ENCODE assay signal across 9 cellular contexts in the genomic region with DNA sequence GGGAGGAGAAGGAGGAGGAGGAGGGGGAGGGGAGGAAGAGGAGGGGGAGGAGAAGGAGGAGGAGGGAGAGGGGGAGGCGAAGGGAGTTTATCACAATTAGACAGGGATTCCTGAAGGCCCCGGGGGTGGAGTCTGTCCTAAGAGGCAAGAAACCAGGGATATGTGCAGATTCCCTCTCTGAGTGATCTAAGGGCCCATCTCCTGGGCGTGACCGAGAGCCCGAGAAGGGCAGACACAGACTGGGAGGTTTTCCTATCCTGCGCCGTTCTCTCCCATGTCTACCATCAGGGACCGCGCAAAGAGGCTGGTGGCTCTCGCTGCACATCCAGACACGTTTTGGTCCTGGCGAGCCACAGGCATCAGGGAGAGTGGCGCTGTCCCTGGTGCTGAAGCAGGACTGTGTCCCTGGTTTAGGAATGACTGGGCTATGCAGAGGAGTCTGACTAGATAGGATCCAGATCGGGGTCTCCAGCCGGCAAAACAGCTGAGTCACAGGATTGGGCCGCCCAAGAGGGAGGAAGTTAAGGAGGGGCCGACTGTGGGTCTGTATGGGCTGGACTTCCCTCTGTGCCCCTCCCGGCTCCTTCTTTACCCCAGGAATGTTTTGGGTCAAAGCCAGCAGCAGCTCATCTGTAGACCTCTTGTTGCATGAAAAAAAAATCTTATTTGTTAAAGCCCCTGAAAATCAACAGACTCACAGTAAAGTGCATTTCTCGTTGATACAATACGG. TPM values are rescaled to one million over a fixed set of nuclear protein-coding genes. Genes with fewer than 3 reads are reported as not detected.
DNase-seq lines count a peak whose midpoint lies in the region; ATAC-seq and TF ChIP-seq lines count a peak whose summit lies in the region.
"Had no signal": no experiment of that assay in that cellular context is flagged by ENCODE, and none has a peak within 500 bp of the region (broad histone marks: within the 10 kb centered on the region; RNA-seq: fewer than 3 reads in every experiment).

No MANE protein-coding gene starts in this region.

- H3K36me3 Mint-ChIP-seq in activated naive CD4-positive, alpha-beta T cell treated with anti-CD3 and anti-CD28 coated beads for 36 hours (ENCODE audit: low read depth) = no peaks in the 10 kb centered on the region

- H4K20me1 ChIP-seq in smooth muscle cell (ENCODE audit: low read depth) = no peaks in the 10 kb centered on the region

- H3K9me3 ChIP-seq in smooth muscle cell (replicated peaks; ENCODE audit: low read depth) = no peaks in the 10 kb centered on the region

- no peak overlapping the region for H2AFZ ChIP-seq in smooth muscle cell (ENCODE audit: low read depth)

- TF ChIP-seq CTCF in smooth muscle cell (IDR thresholded peaks at IDR 0.05; ENCODE audit: borderline replicate concordance, insufficient read depth, poor library complexity, severe bottlenecking) = no peak

- no peaks in the 10 kb centered on the region for H3K36me3 ChIP-seq in smooth muscle cell (ENCODE audit: low read depth)

- H3K4me2 ChIP-seq in smooth muscle cell = no peak overlapping the region

- H3K27ac ChIP-seq in smooth muscle cell (ENCODE audit: low read depth) = no peak overlapping the region

- no peaks in the 10 kb centered on the region for H3K4me1 ChIP-seq in smooth muscle cell (ENCODE audit: low read depth)

- ATAC-seq in HG02610 (IDR thresholded peaks at IDR 0.05; ENCODE audit: unreplicated experiment) (no peak), HG03025 (IDR thresholded peaks at IDR 0.05; ENCODE audit: low FRiP score, unreplicated experiment) (no peak)

- H3K9ac ChIP-seq in smooth muscle cell (ENCODE audit: low read depth) = no peak overlapping the region

- H3K4me3 Mint-ChIP-seq in activated naive CD4-positive, alpha-beta T cell treated with anti-CD3 and anti-CD28 coated beads for 36 hours = no peak overlapping the region
- H3K4me3 Mint-ChIP-seq: dendritic cell treated with granulocyte-macrophage colony-stimulating factor and Interleukin-4, amounts not matched to agents 40 ng/mL and 50 ng/mL, for 4 days had no signal

- H3K27me3 ChIP-seq in smooth muscle cell (ENCODE audit: low read depth) = no peaks in the 10 kb centered on the region

- WGBS in smooth muscle cell (ENCODE audit: low lambda C conversion rate) = 48% methylated on average over 19 of the region's 20 CpGs

- peaks cover 6% of the 10 kb centered on the region for H3K4me1 Mint-ChIP-seq in activated naive CD4-positive, alpha-beta T cell treated with anti-CD3 and anti-CD28 coated beads for 36 hours (ENCODE audit: low read depth)

- DNase-seq in GDM1 (lab: John Stamatoyannopoulos, UW) (peak; percentile 55), NCI-H1048 (lab: John Stamatoyannopoulos, UW) (peak; percentile 28), hepatic stellate cell (ENCODE audit: low spot score) (peak; percentile 63), smooth muscle cell (lab: John Stamatoyannopoulos, UW; ENCODE audit: unreplicated experiment) (peak; percentile 2), NCI-H2171 treated with DMSO at 0.1 percent for 48 hours (lab: John Stamatoyannopoulos, UW) (no peak)
- DNase-seq in activated naive CD4-positive, alpha-beta T cell treated with anti-CD3 and anti-CD28 coated beads for 36 hours = peak; percentile 76

- intact Hi-C loops in activated naive CD4-positive, alpha-beta T cell treated with anti-CD3 and anti-CD28 coated beads for 36 hours (cut with micrococcal nuclease) = loop anchor here (1.0 kb wide), 1 partner anchor 55 kb away; no protein-coding TSS in a partner anchor

- no peaks in the 10 kb centered on the region for H3K79me2 ChIP-seq in smooth muscle cell (ENCODE audit: low read depth)

- H3K27ac Mint-ChIP-seq in activated naive CD4-positive, alpha-beta T cell treated with anti-CD3 and anti-CD28 coated beads for 36 hours = no peak overlapping the region
- H3K27ac Mint-ChIP-seq: dendritic cell treated with granulocyte-macrophage colony-stimulating factor and Interleukin-4, amounts not matched to agents 40 ng/mL and 50 ng/mL, for 4 days had no signal

- H3K27me3 Mint-ChIP-seq in activated naive CD4-positive, alpha-beta T cell treated with anti-CD3 and anti-CD28 coated beads for 36 hours (ENCODE audit: low read depth) = peaks cover 52% of the 10 kb centered on the region

- peaks cover 2% of the 10 kb centered on the region for H3K9me3 Mint-ChIP-seq in activated naive CD4-positive, alpha-beta T cell treated with anti-CD3 and anti-CD28 coated beads for 36 hours
- H3K9me3 Mint-ChIP-seq: dendritic cell treated with granulocyte-macrophage colony-stimulating factor and Interleukin-4, amounts not matched to agents 40 ng/mL and 50 ng/mL, for 4 days had no signal

- CTCF ChIA-PET in activated naive CD4-positive, alpha-beta T cell treated with anti-CD3 and anti-CD28 coated beads for 36 hours (lab: Charles Lee) = no interaction called here

- H3F3A ChIP-seq in smooth muscle cell (ENCODE audit: low read depth) = no peaks in the 10 kb centered on the region

- no peak overlapping the region for H3K4me3 ChIP-seq in smooth muscle cell

RNA-seq across cellular contexts. Expression of a gene that starts 17.9 kb away (rescaled TPM):
- 1 to 10 TPM; 6.5 to 7.9 TPM for total RNA-seq in activated naive CD4-positive, alpha-beta T cell treated with anti-CD3 and anti-CD28 coated beads for 36 hours
- 3.6 and 6.9 TPM in 2 replicates for total RNA-seq in smooth muscle cell
- 1.1 TPM in 2 replicates for polyA plus RNA-seq in smooth muscle cell

RNA-seq across cellular contexts. Expression of a gene that starts 21.7 kb away (rescaled TPM):
- not detected for total RNA-seq in activated naive CD4-positive, alpha-beta T cell treated with anti-CD3 and anti-CD28 coated beads for 36 hours
- 2.0 and 3.6 TPM in 2 replicates for total RNA-seq in smooth muscle cell
- polyA plus RNA-seq in smooth muscle cell = not detected in 2 replicates

RNA-seq across cellular contexts. Expression of a gene that starts 51.6 kb away (rescaled TPM):
- total RNA-seq in activated naive CD4-positive, alpha-beta T cell treated with anti-CD3 and anti-CD28 coated beads for 36 hours = not detected
- total RNA-seq in smooth muscle cell = not detected in 2 replicates
- polyA plus RNA-seq in smooth muscle cell = not detected in 2 replicates
